Comparison of ENCODE assay signal across 15 cellular contexts in genomic region chr2:219595250-219595649, GRCh38. TPM values are rescaled to one million over a fixed set of nuclear protein-coding genes. Genes with fewer than 3 reads are reported as not detected.
DNase-seq lines count a peak whose midpoint lies in the region; ATAC-seq, FAIRE-seq and TF ChIP-seq lines count a peak whose summit lies in the region.
"Had no signal": no experiment of that assay in that cellular context is flagged by ENCODE, and none has a peak within 500 bp of the region (broad histone marks: within the 10 kb centered on the region; RNA-seq: fewer than 3 reads in every experiment).

No MANE protein-coding gene starts in this region.

- no peak for FAIRE-seq in H54 (lab: Jason Lieb, UNC)
- FAIRE-seq: bronchial epithelial cell, GM18507 had no signal

- H3K9me3 Mint-ChIP-seq in neural crest cell: no peaks in the 10 kb centered on the region
- H3K9me3 Mint-ChIP-seq in naive thymus-derived CD4-positive, alpha-beta T cell: no peaks in the 10 kb centered on the region
- H3K9me3 Mint-ChIP-seq: immature natural killer cell had no signal

- peak; percentile 8 for DNase-seq in EH (ENCODE audit: low read depth)
- DNase-seq in HFF-Myc (ENCODE audit: extremely low read depth, low read depth): no peak
- no peak for DNase-seq in astrocyte of the cerebellum (ENCODE audit: low read depth)
- no peak for DNase-seq in neural crest cell (ENCODE audit: low read depth, low spot score)
- no peak for DNase-seq in naive thymus-derived CD4-positive, alpha-beta T cell
- no peak for DNase-seq in H54 (ENCODE audit: insufficient read length, low spot score)
- DNase-seq: activated CD4-positive, CD25-positive, alpha-beta regulatory T cell; immature natural killer cell; naive B cell; NCI-H1694 treated with DMSO at 0.1 percent for 48 hours; stimulated activated CD4-positive, alpha-beta T cell treated with anti-CD3 and anti-CD28 coated beads, Interleukin-15, amount 100 ng/mL, for 24 hours had no signal

- TF ChIP-seq CTCF in HFF-Myc (IDR thresholded peaks at IDR 0.05; ENCODE audit: low read depth, low read length, missing control alignments) (peak; percentile 10), astrocyte of the cerebellum (IDR thresholded peaks at IDR 0.05; ENCODE audit: low read depth, low read length, missing control alignments) (peak; percentile 20), neural crest cell (conservative IDR thresholded peaks at IDR 0.05) (peak; percentile 25)

- H3K36me3 ChIP-seq in naive thymus-derived CD4-positive, alpha-beta T cell (ENCODE audit: control insufficient read depth in 2 of 3, insufficient read depth in 3 of 3, low read length in 3 of 3): peaks cover 0 to 7% (median 0%) of the 10 kb centered on the region in 3 experiments
- H3K36me3 ChIP-seq: esophagus muscularis mucosa had no signal

- H3K27ac ChIP-seq in naive thymus-derived CD4-positive, alpha-beta T cell (ENCODE audit: low read depth, low read length): no peak overlapping the region

- H3K4me3 Mint-ChIP-seq in neural crest cell: peak overlapping the region; percentile 100
- H3K4me3 Mint-ChIP-seq in naive thymus-derived CD4-positive, alpha-beta T cell: no peak overlapping the region

- H3K4me1 Mint-ChIP-seq in neural crest cell: peaks cover 33% of the 10 kb centered on the region
- H3K4me1 Mint-ChIP-seq in naive thymus-derived CD4-positive, alpha-beta T cell: peaks cover 14 to 27% (median 20%) of the 10 kb centered on the region in 7 donors

- CTCF ChIA-PET in naive thymus-derived CD4-positive, alpha-beta T cell (lab: Charles Lee): interaction anchor here (0.8 kb wide), 1 partner anchor 100 kb away, joined by 3 read pairs; no protein-coding TSS in a partner anchor

- intact Hi-C loops in naive thymus-derived CD4-positive, alpha-beta T cell (cut with micrococcal nuclease): loop anchor here (5.0 kb wide), 6 partner anchors 318 to 923 kb away; partner anchors contain the start of genes GLB1L (in 2 of the 2), STK16 (in 2 of the 2), DNAJB2 (in 1 of the 2) and NHEJ1 (in 1 of the 2)

- no peaks in the 10 kb centered on the region for H3K36me3 Mint-ChIP-seq in neural crest cell (ENCODE audit: low read depth)
- H3K36me3 Mint-ChIP-seq in naive thymus-derived CD4-positive, alpha-beta T cell: peaks cover 0 to 4% (median 0%) of the 10 kb centered on the region in 5 donors

- no peak overlapping the region for H3K4me3 ChIP-seq in HFF-Myc (replicated peaks; ENCODE audit: low read depth, low read length)
- H3K4me3 ChIP-seq in astrocyte of the cerebellum (ENCODE audit: low read depth, low read length): no peak overlapping the region
- H3K4me3 ChIP-seq in naive thymus-derived CD4-positive, alpha-beta T cell (ENCODE audit: low read length): no peak overlapping the region
- H3K4me3 ChIP-seq: esophagus muscularis mucosa had no signal

- TF ChIP-seq POLR2A in H54 (IDR thresholded peaks at IDR 0.05; ENCODE audit: low read depth, low read length): no peak

- peaks cover 5 to 15% of the 10 kb centered on the region in 2 donors for H3K4me1 ChIP-seq in naive thymus-derived CD4-positive, alpha-beta T cell (ENCODE audit: control insufficient read depth in 2 of 2, insufficient read depth in 2 of 2, low read length in 2 of 2)

- in situ Hi-C loops in astrocyte of the cerebellum (cut with HindIII; ENCODE audit: low sequenced_read_pairs): no loop called here

- H3K27me3 Mint-ChIP-seq in neural crest cell (ENCODE audit: low read depth): peaks cover 9% of the 10 kb centered on the region
- peaks cover 3 to 20% (median 15%) of the 10 kb centered on the region in 5 donors for H3K27me3 Mint-ChIP-seq in naive thymus-derived CD4-positive, alpha-beta T cell

- H3K27ac Mint-ChIP-seq in neural crest cell (ENCODE audit: unreplicated experiment): no peak overlapping the region
- H3K27ac Mint-ChIP-seq in naive thymus-derived CD4-positive, alpha-beta T cell: no peak overlapping the region
- H3K27ac Mint-ChIP-seq: immature natural killer cell had no signal

- no peak for ATAC-seq in HG03571 (IDR thresholded peaks at IDR 0.05; ENCODE audit: unreplicated experiment)
- no peak for ATAC-seq in naive thymus-derived CD4-positive, alpha-beta T cell

- POLR2A ChIA-PET in naive thymus-derived CD4-positive, alpha-beta T cell (lab: Charles Lee): no interaction called here

- H3K9me3 ChIP-seq in naive thymus-derived CD4-positive, alpha-beta T cell (ENCODE audit: control insufficient read depth in 2 of 3, low read length in 3 of 3): no peaks in the 10 kb centered on the region
- H3K9me3 ChIP-seq: esophagus muscularis mucosa had no signal

- no peaks in the 10 kb centered on the region for H3K27me3 ChIP-seq in naive thymus-derived CD4-positive, alpha-beta T cell (ENCODE audit: control insufficient read depth in 2 of 2, insufficient read depth in 2 of 2, low read length in 2 of 2)
- H3K27me3 ChIP-seq: esophagus muscularis mucosa had no signal

RNA-seq across cellular contexts. Expression of gene STK11IP, which starts 2.4 kb away (rescaled TPM):
- 31.4 and 32.9 TPM in 2 replicates for total RNA-seq in neural crest cell
- 10 to 100 TPM; 33.6 to 46.4 (median 42.6) TPM for total RNA-seq in naive thymus-derived CD4-positive, alpha-beta T cell
- 10 to 100 TPM in 1 of 2 donors, 1 to 10 TPM in 1; 6.8 to 13.0 TPM for polyA plus RNA-seq in naive thymus-derived CD4-positive, alpha-beta T cell

RNA-seq across cellular contexts. Expression of gene INHA, which starts 23.1 kb away (rescaled TPM):
- total RNA-seq in neural crest cell: 0.50 TPM in 1 of 2 replicates, not detected in the other
- total RNA-seq in naive thymus-derived CD4-positive, alpha-beta T cell: under 1 TPM in 1 of 5 experiments, not detected in 4; 0.21 TPM
- polyA plus RNA-seq in naive thymus-derived CD4-positive, alpha-beta T cell: not detected
- polyA plus RNA-seq: immature natural killer cell had no signal

RNA-seq across cellular contexts. Expression of gene OBSL1, which starts 23.9 kb away (rescaled TPM):
- 122 and 123 TPM in 2 replicates for total RNA-seq in neural crest cell
- 1 to 10 TPM in 2 of 5 experiments, under 1 TPM in 1, not detected in 2; 0.19 to 7.1 (median 4.0) TPM for total RNA-seq in naive thymus-derived CD4-positive, alpha-beta T cell
- polyA plus RNA-seq in naive thymus-derived CD4-positive, alpha-beta T cell: not detected

RNA-seq across cellular contexts. Expression of gene SLC4A3, which starts 32.2 kb away (rescaled TPM):
- 10.0 and 11.4 TPM in 2 replicates for total RNA-seq in neural crest cell
- total RNA-seq in naive thymus-derived CD4-positive, alpha-beta T cell: 1 to 10 TPM in 1 of 5 experiments, under 1 TPM in 2, not detected in 2; 0.19 to 3.4 (median 0.34) TPM
- polyA plus RNA-seq in naive thymus-derived CD4-positive, alpha-beta T cell: not detected

RNA-seq across cellular contexts. Expression of gene TMEM198, which starts 51.4 kb away (rescaled TPM):
- total RNA-seq in neural crest cell: 15.7 and 16.4 TPM in 2 replicates
- total RNA-seq in naive thymus-derived CD4-positive, alpha-beta T cell: under 1 TPM in 4 of 5 experiments, not detected in 1; 0.45 to 0.69 (median 0.50) TPM
- not detected for polyA plus RNA-seq in naive thymus-derived CD4-positive, alpha-beta T cell

Comparison
In these comparisons a context has a peak if more than half of its experiments do, and no peak if none do; other contexts are left out.
1. RNA of gene OBSL1, which starts 23.9 kb away (total RNA-seq): 122 to 123 TPM in neural crest cell; 0.19 to 7.1 TPM in naive thymus-derived CD4-positive, alpha-beta T cell; every median in the first group is over 10 times any median in the second.
2. Peak in every context shown above with its lines, with median percentiles within 50 percentile points of each other: CTCF ChIP-seq.